1 cellular context compared by ENCODE assay signal in the genomic region with DNA sequence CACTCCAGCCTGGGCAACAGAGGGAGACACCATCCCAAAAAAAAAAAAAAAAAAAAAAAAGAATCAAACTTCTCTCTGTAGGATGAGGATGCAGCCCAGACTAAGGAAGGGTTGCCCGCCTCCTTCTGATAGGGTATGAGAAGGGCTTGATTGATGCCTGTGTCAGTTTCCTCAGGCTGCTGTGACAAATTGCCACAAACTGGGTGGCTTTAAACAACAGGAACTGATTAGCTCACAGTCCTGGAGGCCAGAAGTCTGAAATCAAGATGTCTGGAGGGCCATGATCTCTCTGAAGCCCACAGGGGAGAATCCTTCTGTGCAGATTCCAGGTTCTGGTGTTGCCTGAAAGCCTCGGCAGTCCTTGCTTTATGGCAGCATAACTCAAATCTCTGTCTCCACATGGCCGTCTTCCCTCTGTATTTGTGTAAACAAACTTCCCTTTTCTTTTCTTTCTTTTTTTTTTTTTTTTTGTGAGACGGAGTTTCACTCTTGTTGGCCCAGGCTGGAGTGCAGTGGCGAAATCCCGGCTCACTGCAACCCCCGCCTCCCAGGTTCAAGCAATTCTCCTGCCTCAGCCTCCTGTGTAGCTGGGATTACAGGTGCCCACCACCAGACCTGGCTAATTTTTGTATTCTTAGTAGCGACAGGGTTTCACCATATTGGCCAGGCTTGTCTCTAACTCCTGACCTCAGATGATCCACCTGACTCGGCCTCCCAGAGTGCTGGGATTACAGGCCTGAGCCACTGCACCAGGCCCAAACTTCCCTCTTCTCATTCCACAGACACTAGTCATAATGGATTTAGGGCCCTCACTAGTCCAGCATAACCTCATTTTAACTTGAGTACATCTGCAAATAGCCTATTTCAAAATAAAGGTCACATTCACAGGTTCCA.
TF ChIP-seq lines count a peak whose summit lies in the region.

No MANE protein-coding gene starts in this region.

TF ChIP-seq in H1, 55 proteins besides CTCF, POLR2A, EP300 and RAD21:
- no peak for TF ChIP-seq RXRA (IDR thresholded peaks at IDR 0.05; ENCODE audit: insufficient read depth, low read depth, low read length)
